In the genomic region with DNA sequence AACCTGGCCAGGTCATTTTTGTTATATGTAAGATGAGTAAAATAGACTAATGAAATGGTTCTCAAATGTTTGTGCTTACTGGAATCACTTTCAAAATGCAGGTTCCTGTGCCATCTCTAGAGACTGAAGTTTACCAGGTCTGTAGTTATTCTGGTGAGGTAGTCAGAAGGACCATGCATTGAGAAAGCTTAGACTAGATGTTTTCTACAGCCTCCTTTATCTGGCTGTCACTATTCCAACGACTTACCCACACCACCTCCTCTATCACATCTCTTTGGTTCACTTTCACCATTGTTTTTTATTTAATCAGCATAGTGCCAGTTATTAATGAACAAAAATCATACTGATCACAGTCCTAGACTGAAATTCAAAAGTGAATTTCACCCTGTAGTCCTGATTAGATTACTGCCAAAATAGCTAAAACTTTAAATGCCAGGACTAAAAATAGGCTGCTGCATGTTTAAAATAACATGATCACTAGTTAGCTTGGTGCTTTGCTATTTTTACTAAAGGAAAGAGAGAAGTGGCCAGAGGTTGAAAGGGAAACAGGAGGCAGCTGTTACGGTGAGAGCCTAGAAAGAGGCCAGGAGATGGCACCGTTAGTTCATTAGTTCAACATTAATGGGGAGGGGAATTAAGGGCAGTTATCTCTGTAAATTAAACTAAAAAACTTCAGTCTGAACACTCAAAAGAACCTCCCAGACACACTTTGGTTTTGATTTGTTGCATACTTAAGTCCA, we compare ENCODE assay signal across 8 cellular contexts. TPM values are rescaled to one million over a fixed set of nuclear protein-coding genes. Genes with fewer than 3 reads are reported as not detected.
A peak's percentile ranks its signal among the peaks of the same experiment; 100 is the strongest.
DNase-seq lines count a peak whose midpoint lies in the region; ATAC-seq and TF ChIP-seq lines count a peak whose summit lies in the region.

No MANE protein-coding gene starts in this region.

- H3K27ac Mint-ChIP-seq in neural crest cell (ENCODE audit: unreplicated experiment), result no peak overlapping the region

- H3K4me3 ChIP-seq in KMS-11 (IDR thresholded peaks at IDR 0.05; ENCODE audit: insufficient read depth, low read depth, low read length), result no peak overlapping the region
- no peak overlapping the region for H3K4me3 ChIP-seq in choroid plexus epithelial cell (ENCODE audit: low read depth, low read length)

- H3K36me3 Mint-ChIP-seq in neural crest cell (ENCODE audit: low read depth), result no peaks in the 10 kb centered on the region

- H3K4me2 ChIP-seq in KMS-11, result no peak overlapping the region

- H3K4me1 ChIP-seq in KMS-11 (ENCODE audit: low read depth, poor library complexity, severe bottlenecking), result peaks cover 26% of the 10 kb centered on the region

- peaks cover 2% of the 10 kb centered on the region for H3K27me3 Mint-ChIP-seq in neural crest cell (ENCODE audit: low read depth)

- no peak overlapping the region for H3K4me3 Mint-ChIP-seq in neural crest cell

- no peaks in the 10 kb centered on the region for H3K4me1 Mint-ChIP-seq in neural crest cell

- peak; percentile 49 for ATAC-seq in GM18861 (IDR thresholded peaks at IDR 0.05; ENCODE audit: unreplicated experiment)
- ATAC-seq in GM19467 (IDR thresholded peaks at IDR 0.05; ENCODE audit: unreplicated experiment), result no peak

- no peaks in the 10 kb centered on the region for H4K20me1 ChIP-seq in KMS-11 (ENCODE audit: insufficient read depth)

- no peaks in the 10 kb centered on the region for H3K79me2 ChIP-seq in KMS-11 (ENCODE audit: insufficient read depth, low read depth)

- H3K36me3 ChIP-seq in KMS-11 (ENCODE audit: insufficient read depth), result no peaks in the 10 kb centered on the region

- TF ChIP-seq CTCF in KMS-11 (conservative IDR thresholded peaks at IDR 0.05; ENCODE audit: low read depth, low read length), result 0 out of 2 replicates have a peak, but pooled peaks have one; percentile 15
- TF ChIP-seq CTCF in choroid plexus epithelial cell (conservative IDR thresholded peaks at IDR 0.05; ENCODE audit: low read depth, low read length), result peak; percentile 52
- TF ChIP-seq CTCF in neural crest cell (conservative IDR thresholded peaks at IDR 0.05), result peak; percentile 52

- no peak overlapping the region for H2AFZ ChIP-seq in KMS-11 (ENCODE audit: low read depth)

- no peak overlapping the region for H3K27ac ChIP-seq in KMS-11

- no peak overlapping the region for H3K9ac ChIP-seq in KMS-11

- H3K27me3 ChIP-seq in KMS-11 (ENCODE audit: insufficient read depth, low read depth), result no peaks in the 10 kb centered on the region

- DNase-seq in AG08396 (ENCODE audit: low spot score) (peak; percentile 33), choroid plexus epithelial cell (ENCODE audit: low read depth) (peak; percentile 55), neural crest cell (ENCODE audit: low read depth, low spot score) (no peak), DMS153 treated with DMSO at 0.1 percent for 48 hours (lab: John Stamatoyannopoulos, UW; ENCODE audit: unreplicated experiment) (no peak)
- DNase-seq in NK-92 treated with Interleukin-12 subunit alpha and Interleukin-12 subunit beta, amount 100 ng/mL, for 24 hours (lab: John Stamatoyannopoulos, UW), result no peak

- no peaks in the 10 kb centered on the region for H3K9me3 Mint-ChIP-seq in neural crest cell

RNA-seq across cellular contexts. Expression of a gene that starts 13.9 kb away (rescaled TPM):
- total RNA-seq in neural crest cell, result 20.6 and 24.9 TPM in 2 replicates

Comparison
In these comparisons a context has a peak if more than half of its experiments do, and no peak if none do; other contexts are left out.
1. DNase-seq: peak in AG08396 (single experiment) and choroid plexus epithelial cell (single experiment); none in neural crest cell (single experiment), NK-92 treated with Interleukin-12 subunit alpha and Interleukin-12 subunit beta, amount 100 ng/mL, for 24 hours (single experiment) and DMS153 treated with DMSO at 0.1 percent for 48 hours (single experiment).
2. Peak in every context shown above with its lines, with median percentiles within 50 percentile points of each other: CTCF ChIP-seq.